In the genomic region with DNA sequence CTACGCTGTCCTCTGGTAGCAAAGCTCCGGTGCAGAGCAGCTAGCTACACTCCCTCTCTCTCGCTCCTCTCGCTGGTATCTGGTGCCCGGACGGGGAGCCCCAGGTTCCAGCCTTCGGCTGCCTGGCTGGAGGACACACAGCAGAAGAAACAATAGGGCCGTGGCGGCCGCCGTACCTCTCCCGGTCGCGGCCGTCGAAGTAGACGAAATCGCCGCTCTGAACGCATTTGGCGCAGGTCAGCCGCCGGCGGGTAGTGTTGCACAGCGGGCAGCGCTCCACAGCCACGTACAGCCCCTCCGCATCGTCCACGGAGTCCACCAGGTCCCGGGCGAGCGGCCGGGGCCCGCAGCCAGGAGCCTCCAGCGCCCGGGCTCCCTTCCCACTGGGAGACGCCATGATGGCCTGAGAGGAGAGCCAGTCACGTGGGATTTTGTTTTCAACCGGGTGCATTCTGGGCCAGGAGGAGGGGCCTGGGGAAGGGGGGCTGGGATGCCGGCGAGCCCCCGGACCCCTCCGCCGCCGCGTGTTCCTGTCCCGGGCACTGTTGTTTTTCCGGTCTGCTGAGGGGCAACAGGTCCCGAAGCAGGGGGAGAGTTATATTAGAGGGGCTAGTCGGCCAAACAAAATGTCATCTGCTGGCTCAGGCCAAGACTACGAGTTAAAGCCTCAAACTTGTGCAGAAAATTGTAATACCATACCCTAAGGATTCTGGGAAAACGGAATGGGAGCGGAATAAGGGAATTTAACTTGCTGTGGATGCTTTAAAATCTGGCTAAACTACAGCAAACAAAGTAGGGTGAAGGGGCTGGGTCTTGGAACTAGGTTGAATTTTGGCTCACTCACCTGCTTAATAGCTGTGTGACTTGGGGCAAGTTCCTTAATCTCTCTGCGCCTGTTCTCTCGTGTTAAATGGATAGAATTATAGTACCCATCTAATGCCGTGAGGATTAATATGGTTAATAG, we compare ENCODE assay signal across 8 cellular contexts. TPM values are rescaled to one million over a fixed set of nuclear protein-coding genes. Genes with fewer than 3 reads are reported as not detected.
DNase-seq lines count a peak whose midpoint lies in the region; ATAC-seq and TF ChIP-seq lines count a peak whose summit lies in the region.

Gene ATG14, minus strand, starts transcription at position 405 of the 964 bp plus-strand sequence. Its CDS starts 8 bp downstream, at position 397.

- H3K27me3 Mint-ChIP-seq in activated T-cell treated with anti-CD3 and anti-CD28 coated beads, Interleukin-2, amount 50 U/mL, for 72 hours (ENCODE audit: low read depth), result no peaks in the 10 kb centered on the region
- H3K27me3 Mint-ChIP-seq in naive thymus-derived CD8-positive, alpha-beta T cell, result peaks cover 0 to 4% (median 0%) of the 10 kb centered on the region in 5 donors
- H3K27me3 Mint-ChIP-seq in stimulated activated naive B cell treated with anti-CD40 and anti-IgM and Interleukin-4, amounts not matched to agents 10 μg/mL and 1 μg/mL and 100 μg/mL, for 72 hours, result peaks cover 5 to 8% of the 10 kb centered on the region in 2 donors

- H3K27ac ChIP-seq in PC-9, result peak within 1 kb of the TSS; percentile 97
- H3K27ac ChIP-seq in fibroblast of lung (ENCODE audit: insufficient read depth, low read length), result peak within 1 kb of the TSS; percentile 82

- CTCF ChIA-PET in PC-9 (lab: Charles Lee), result no interaction called here

- DNase-seq in DMS153 treated with DMSO at 0.1 percent for 48 hours (lab: John Stamatoyannopoulos, UW; ENCODE audit: unreplicated experiment), result peak; percentile 54
- DNase-seq in Jurkat, Clone E6-1 (ENCODE audit: low read depth, low spot score), result peak; percentile 73
- peak; percentile 69 to 74 for DNase-seq in PC-9
- DNase-seq in activated T-cell treated with anti-CD3 and anti-CD28 coated beads, Interleukin-2, amount 50 U/mL, for 72 hours, result peak; percentile 82
- peak; percentile 76 to 84 for DNase-seq in fibroblast of lung (ENCODE audit: low read depth in 2 of 2)
- peak; percentile 56 to 84 (median 70) for DNase-seq in naive thymus-derived CD8-positive, alpha-beta T cell
- peak; percentile 72 for DNase-seq in stimulated activated naive B cell treated with anti-CD40 and anti-IgM and Interleukin-4, amounts not matched to agents 10 μg/mL and 1 μg/mL and 100 μg/mL, for 72 hours

- no peaks in the 10 kb centered on the region for H3K36me3 Mint-ChIP-seq in activated T-cell treated with anti-CD3 and anti-CD28 coated beads, Interleukin-2, amount 50 U/mL, for 72 hours (ENCODE audit: insufficient read depth in 2 of 2)
- peaks cover 0 to 5% (median 0%) of the 10 kb centered on the region in 3 donors for H3K36me3 Mint-ChIP-seq in naive thymus-derived CD8-positive, alpha-beta T cell
- H3K36me3 Mint-ChIP-seq in stimulated activated naive B cell treated with anti-CD40 and anti-IgM and Interleukin-4, amounts not matched to agents 10 μg/mL and 1 μg/mL and 100 μg/mL, for 72 hours, result peaks cover 2 to 4% of the 10 kb centered on the region in 2 donors

- H2AFZ ChIP-seq in PC-9 (peak within 1 kb of the TSS; percentile 92), fibroblast of lung (ENCODE audit: low read length) (peak within 1 kb of the TSS; percentile 95)

- no peaks in the 10 kb centered on the region for H3K9me3 ChIP-seq in PC-9 (ENCODE audit: insufficient read depth, low read depth)
- no peaks in the 10 kb centered on the region for H3K9me3 ChIP-seq in fibroblast of lung (ENCODE audit: control insufficient read depth, insufficient read depth, low read depth, low read length)

- no peaks in the 10 kb centered on the region for H3K27me3 ChIP-seq in PC-9 (ENCODE audit: insufficient read depth, low read depth)
- no peaks in the 10 kb centered on the region for H3K27me3 ChIP-seq in fibroblast of lung (ENCODE audit: control insufficient read depth, insufficient read depth, low read length)

- peak within 1 kb of the TSS; percentile 90 to 97 for H3K4me3 Mint-ChIP-seq in activated T-cell treated with anti-CD3 and anti-CD28 coated beads, Interleukin-2, amount 50 U/mL, for 72 hours
- H3K4me3 Mint-ChIP-seq in naive thymus-derived CD8-positive, alpha-beta T cell, result peak within 1 kb of the TSS; percentile 82 to 92 (median 91)
- peak within 1 kb of the TSS; percentile 92 to 96 for H3K4me3 Mint-ChIP-seq in stimulated activated naive B cell treated with anti-CD40 and anti-IgM and Interleukin-4, amounts not matched to agents 10 μg/mL and 1 μg/mL and 100 μg/mL, for 72 hours

- peak; percentile 98 for ATAC-seq in GM21529 (IDR thresholded peaks at IDR 0.05; ENCODE audit: unreplicated experiment)
- ATAC-seq in activated T-cell treated with anti-CD3 and anti-CD28 coated beads, Interleukin-2, amount 50 U/mL, for 72 hours (replicated peaks in 1 of 2), result peak; percentile 98 to 99
- ATAC-seq in naive thymus-derived CD8-positive, alpha-beta T cell, result peak; percentile 97
- ATAC-seq in stimulated activated naive B cell treated with anti-CD40 and anti-IgM and Interleukin-4, amounts not matched to agents 10 μg/mL and 1 μg/mL and 100 μg/mL, for 72 hours (replicated peaks), result peak; percentile 99

- no peaks in the 10 kb centered on the region for H4K20me1 ChIP-seq in PC-9 (ENCODE audit: insufficient read depth)
- no peaks in the 10 kb centered on the region for H4K20me1 ChIP-seq in fibroblast of lung (ENCODE audit: control insufficient read depth, extremely low read depth, insufficient read depth, low read length)

- peaks cover 16% of the 10 kb centered on the region for H3F3A ChIP-seq in PC-9 (ENCODE audit: insufficient read depth, low read depth)

- H3K4me1 Mint-ChIP-seq in activated T-cell treated with anti-CD3 and anti-CD28 coated beads, Interleukin-2, amount 50 U/mL, for 72 hours (ENCODE audit: low read depth), result peaks cover 42% of the 10 kb centered on the region
- peaks cover 21 to 44% (median 37%) of the 10 kb centered on the region in 4 donors for H3K4me1 Mint-ChIP-seq in naive thymus-derived CD8-positive, alpha-beta T cell
- H3K4me1 Mint-ChIP-seq in stimulated activated naive B cell treated with anti-CD40 and anti-IgM and Interleukin-4, amounts not matched to agents 10 μg/mL and 1 μg/mL and 100 μg/mL, for 72 hours, result peaks cover 12 to 39% of the 10 kb centered on the region in 2 donors

- H3K79me2 ChIP-seq in PC-9 (ENCODE audit: low read depth) (peaks cover 47% of the 10 kb centered on the region), fibroblast of lung (ENCODE audit: control insufficient read depth, insufficient read depth, low read length) (peaks cover 30% of the 10 kb centered on the region)

- no peaks in the 10 kb centered on the region for H3K9me2 ChIP-seq in PC-9 (ENCODE audit: insufficient read depth)

- H3K9me3 Mint-ChIP-seq in activated T-cell treated with anti-CD3 and anti-CD28 coated beads, Interleukin-2, amount 50 U/mL, for 72 hours, result no peaks in the 10 kb centered on the region
- H3K9me3 Mint-ChIP-seq in naive thymus-derived CD8-positive, alpha-beta T cell, result no peaks in the 10 kb centered on the region
- H3K9me3 Mint-ChIP-seq in stimulated activated naive B cell treated with anti-CD40 and anti-IgM and Interleukin-4, amounts not matched to agents 10 μg/mL and 1 μg/mL and 100 μg/mL, for 72 hours, result no peaks in the 10 kb centered on the region

- peak within 1 kb of the TSS; percentile 97 for H3K27ac Mint-ChIP-seq in activated T-cell treated with anti-CD3 and anti-CD28 coated beads, Interleukin-2, amount 50 U/mL, for 72 hours
- peak within 1 kb of the TSS; percentile 32 to 97 (median 93) for H3K27ac Mint-ChIP-seq in naive thymus-derived CD8-positive, alpha-beta T cell
- peak within 1 kb of the TSS; percentile 95 for H3K27ac Mint-ChIP-seq in stimulated activated naive B cell treated with anti-CD40 and anti-IgM and Interleukin-4, amounts not matched to agents 10 μg/mL and 1 μg/mL and 100 μg/mL, for 72 hours

- peak within 1 kb of the TSS; percentile 90 for H3K9ac ChIP-seq in fibroblast of lung (ENCODE audit: insufficient read depth, low read length)

- BruUV-seq in PC-9 (replicated peaks; lab: Mats Ljungman, UMichigan), result TSS peak; percentile 90

- H3K4me2 ChIP-seq in PC-9 (peak within 1 kb of the TSS; percentile 93), fibroblast of lung (ENCODE audit: extremely low read depth, insufficient read depth, low read length) (peak within 1 kb of the TSS; percentile 94)

- TF ChIP-seq CTCF in PC-9 (conservative IDR thresholded peaks at IDR 0.05) (no peak), fibroblast of lung (conservative IDR thresholded peaks at IDR 0.05 in 1 of 2, IDR thresholded peaks at IDR 0.05 in 1 of 2; ENCODE audit: low read depth in 1 of 2, low read length in 2 of 2) (no peak)

- peak within 1 kb of the TSS; percentile 68 for H3K4me3 ChIP-seq in Jurkat, Clone E6-1 (ENCODE audit: low read length)
- H3K4me3 ChIP-seq in PC-9, result peak within 1 kb of the TSS; percentile 66
- H3K4me3 ChIP-seq in fibroblast of lung (replicated peaks in 1 of 4; ENCODE audit: control extremely low read depth in 1 of 4, insufficient read depth in 1 of 4, low read depth in 3 of 4, low read length in 4 of 4), result peak within 1 kb of the TSS; percentile 90 to 97 (median 96)

- POLR2A ChIA-PET in PC-9 (lab: Charles Lee; ENCODE audit: unreplicated experiment), result no interaction called here
- POLR2A ChIA-PET in naive thymus-derived CD8-positive, alpha-beta T cell (lab: Charles Lee), result interaction anchor here (0.6 kb wide), 1 partner anchor 167 kb away, joined by 3 read pairs; no protein-coding TSS in a partner anchor

- intact Hi-C loops in PC-9 (cut with micrococcal nuclease; ENCODE audit: unreplicated experiment), result loop anchor here (1.0 to 5.0 kb wide), 3 partner anchors 16 to 139 kb away; partner anchors contain the start of gene FBXO34

- H3K4me1 ChIP-seq in PC-9 (replicated peaks; ENCODE audit: insufficient read depth), result peaks cover 32% of the 10 kb centered on the region
- peaks cover 5% of the 10 kb centered on the region for H3K4me1 ChIP-seq in fibroblast of lung (ENCODE audit: control insufficient read depth, extremely low read depth, insufficient read depth, low read length)

- H3K36me3 ChIP-seq in PC-9 (ENCODE audit: low read depth) (no peaks in the 10 kb centered on the region), fibroblast of lung (ENCODE audit: control insufficient read depth, insufficient read depth, low read length) (no peaks in the 10 kb centered on the region)

RNA-seq across cellular contexts. Expression of gene ATG14, which starts in this region (rescaled TPM):
- polyA plus RNA-seq in Jurkat, Clone E6-1 (2012; ENCODE audit: insufficient read depth, insufficient read length), result 3.6 TPM
- 13.6 and 14.6 TPM in 2 replicates for total RNA-seq in PC-9 (2021)
- 1 to 10 TPM; 5.7 to 6.4 TPM for total RNA-seq in activated T-cell treated with anti-CD3 and anti-CD28 coated beads, Interleukin-2, amount 50 U/mL, for 72 hours
- 18.5 and 21.6 TPM in 2 replicates for total RNA-seq in fibroblast of lung
- polyA plus RNA-seq in fibroblast of lung, result 7.2 and 9.9 TPM in 2 replicates
- 5.9 and 8.4 TPM in 2 replicates for polyA plus RNA-seq in fibroblast of lung (2012)
- polyA minus RNA-seq in fibroblast of lung (ENCODE audit: low replicate concordance), result 6.2 and 7.4 TPM in 2 replicates
- total RNA-seq in naive thymus-derived CD8-positive, alpha-beta T cell, result 10 to 100 TPM; 15.7 to 17.6 TPM
- polyA plus RNA-seq in naive thymus-derived CD8-positive, alpha-beta T cell, result 1 to 10 TPM; 5.2 to 6.3 (median 5.3) TPM

Comparison
In these comparisons a context has a peak if more than half of its experiments do, and no peak if none do; other contexts are left out.
1. Peak in every context shown above with its lines: DNase-seq, ATAC-seq, H3K4me3 ChIP-seq and H3K27ac ChIP-seq.